ENCODE assay signal across 12 cellular contexts in the genomic region with DNA sequence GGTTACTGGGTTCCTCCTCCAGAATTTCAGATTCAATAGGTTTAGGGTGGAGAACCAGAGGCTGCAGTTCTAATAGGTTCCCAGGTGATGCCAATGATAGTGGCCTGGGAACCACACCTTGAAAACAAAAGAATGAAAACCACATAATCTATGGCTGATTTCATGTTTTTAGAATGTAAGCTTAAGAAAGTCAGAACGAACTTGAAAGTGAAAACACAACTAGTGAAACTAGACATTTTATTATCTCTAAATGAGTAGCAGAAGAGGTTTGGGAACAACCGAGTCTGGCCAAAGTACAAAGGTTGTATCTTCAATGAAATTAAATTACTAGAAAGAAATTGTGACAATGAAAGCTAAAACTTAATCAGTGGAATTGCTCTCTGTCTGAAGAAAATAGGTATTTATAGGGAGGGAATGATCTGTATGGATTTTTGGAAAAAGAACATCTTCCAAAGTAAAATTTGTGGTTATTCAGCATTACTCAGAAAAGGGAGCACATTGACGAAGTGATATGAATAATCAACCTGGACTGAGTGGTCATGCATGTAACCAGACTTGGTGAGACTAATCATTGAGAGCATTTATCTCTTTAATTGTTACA. TPM values are rescaled to one million over a fixed set of nuclear protein-coding genes. Genes with fewer than 3 reads are reported as not detected.
A peak's percentile ranks its signal among the peaks of the same experiment; 100 is the strongest.
DNase-seq lines count a peak whose midpoint lies in the region; ATAC-seq and TF ChIP-seq lines count a peak whose summit lies in the region.
"Had no signal": no experiment of that assay in that cellular context is flagged by ENCODE, and none has a peak within 500 bp of the region (broad histone marks: within the 10 kb centered on the region; RNA-seq: fewer than 3 reads in every experiment).

No MANE protein-coding gene starts in this region.

- WGBS in suprapubic skin, result 80% methylated on average over 3 of the region's 3 CpGs

- no peak for TF ChIP-seq EP300 in suprapubic skin (IDR thresholded peaks at IDR 0.05)

- H3K4me1 Mint-ChIP-seq in stimulated activated memory B cell treated with anti-CD40 and anti-IgM and Interleukin-4, amounts not matched to agents 10 μg/mL and 1 μg/mL and 100 μg/mL, for 72 hours, result peaks cover 27% of the 10 kb centered on the region

- no peak for TF ChIP-seq POLR2A in suprapubic skin (IDR thresholded peaks at IDR 0.05)

- no peaks in the 10 kb centered on the region for H3K9me3 ChIP-seq in ascending aorta
- no peaks in the 10 kb centered on the region for H3K9me3 ChIP-seq in suprapubic skin

- no peaks in the 10 kb centered on the region for H3K27me3 ChIP-seq in ascending aorta
- H3K27me3 ChIP-seq in suprapubic skin, result no peaks in the 10 kb centered on the region

- H3K4me3 ChIP-seq in ascending aorta (no peak overlapping the region), suprapubic skin (no peak overlapping the region)
- H3K4me3 ChIP-seq: SK-N-MC had no signal

- H3K27ac Mint-ChIP-seq in stimulated activated memory B cell treated with anti-CD40 and anti-IgM and Interleukin-4, amounts not matched to agents 10 μg/mL and 1 μg/mL and 100 μg/mL, for 72 hours, result peak overlapping the region; percentile 72

- H3K36me3 Mint-ChIP-seq in stimulated activated memory B cell treated with anti-CD40 and anti-IgM and Interleukin-4, amounts not matched to agents 10 μg/mL and 1 μg/mL and 100 μg/mL, for 72 hours, result no peaks in the 10 kb centered on the region

- ATAC-seq in GM21737 (IDR thresholded peaks at IDR 0.05; ENCODE audit: unreplicated experiment) (peak; percentile 86), HG03442 (IDR thresholded peaks at IDR 0.05; ENCODE audit: unreplicated experiment) (peak; percentile 86)
- ATAC-seq in stimulated activated memory B cell treated with anti-CD40 and anti-IgM and Interleukin-4, amounts not matched to agents 10 μg/mL and 1 μg/mL and 100 μg/mL, for 72 hours, result peak; percentile 72

- DNase-seq in activated naive CD4-positive, alpha-beta T cell treated with Interleukin-2 at 50 U/mL for 16 hours, result peak; percentile 7
- DNase-seq in activated naive CD4-positive, alpha-beta T cell (lab: John Stamatoyannopoulos, UW), result no peak
- DNase-seq in ascending aorta (ENCODE audit: low spot score in 2 of 2) (no peak), NCI-H1105 (lab: John Stamatoyannopoulos, UW) (no peak), suprapubic skin (ENCODE audit: low spot score in 2 of 2) (no peak)
- DNase-seq: amygdala; NCI-H1092; stimulated activated CD4-positive, alpha-beta T cell treated with anti-CD3 and anti-CD28 coated beads, Interleukin-4, amount 100 ng/mL, for 1 hour had no signal

- H3K36me3 ChIP-seq in ascending aorta (no peaks in the 10 kb centered on the region), suprapubic skin (no peaks in the 10 kb centered on the region)

- H3K27me3 Mint-ChIP-seq in stimulated activated memory B cell treated with anti-CD40 and anti-IgM and Interleukin-4, amounts not matched to agents 10 μg/mL and 1 μg/mL and 100 μg/mL, for 72 hours, result no peaks in the 10 kb centered on the region

- TF ChIP-seq CTCF in ascending aorta (IDR thresholded peaks at IDR 0.05) (no peak), suprapubic skin (IDR thresholded peaks at IDR 0.05) (no peak)

- H3K4me1 ChIP-seq in ascending aorta (no peaks in the 10 kb centered on the region), suprapubic skin (peaks cover 10% of the 10 kb centered on the region)

- H3K4me3 Mint-ChIP-seq in stimulated activated memory B cell treated with anti-CD40 and anti-IgM and Interleukin-4, amounts not matched to agents 10 μg/mL and 1 μg/mL and 100 μg/mL, for 72 hours, result peak overlapping the region; percentile 18

- H3K9me3 Mint-ChIP-seq in stimulated activated memory B cell treated with anti-CD40 and anti-IgM and Interleukin-4, amounts not matched to agents 10 μg/mL and 1 μg/mL and 100 μg/mL, for 72 hours, result no peaks in the 10 kb centered on the region

- H3K27ac ChIP-seq in ascending aorta, result no peak overlapping the region
- H3K27ac ChIP-seq in suprapubic skin, result no peak overlapping the region
- H3K27ac ChIP-seq: SK-N-MC had no signal

- intact Hi-C loops in ascending aorta (cut with DNase I), result no loop called here

RNA-seq across cellular contexts. Expression of gene CEP120, which starts 24.9 kb away (rescaled TPM):
- 11.6 TPM for total RNA-seq in ascending aorta
- 10 to 100 TPM in 2 of 4 donors, 1 to 10 TPM in 2; 5.7 to 18.3 (median 10.7) TPM for total RNA-seq in suprapubic skin
